ENCODE assay signal across 1 cellular context in genomic region chr17:29642171-29642611, GRCh38.
TF ChIP-seq lines count a peak whose summit lies in the region.

No MANE protein-coding gene starts in this region.

TF ChIP-seq in HEK293, 187 proteins besides CTCF, POLR2A, EP300 and RAD21 (continued from another document and continues in another):
- no peak for TF ChIP-seq ZBTB26 (tag by site-specific recombination; optimal IDR thresholded peaks at IDR 0.05)
- no peak for TF ChIP-seq ZNF404 (tag by site-specific recombination; IDR thresholded peaks at IDR 0.05)
- TF ChIP-seq KLF10 (tag by site-specific recombination; IDR thresholded peaks at IDR 0.05): 0 out of 2 replicates have a peak, but pooled peaks have one; percentile 11
- no peak for TF ChIP-seq ZNF830 (tag by site-specific recombination; IDR thresholded peaks at IDR 0.05; ENCODE audit: low read depth)
- TF ChIP-seq ZNF214 (tag by site-specific recombination; IDR thresholded peaks at IDR 0.05; ENCODE audit: borderline replicate concordance): no peak
- TF ChIP-seq GFI1B (tag by site-specific recombination; IDR thresholded peaks at IDR 0.05): peak; percentile 89
- peak; percentile 56; the same call in 1 of the 2 replicates for TF ChIP-seq KLF7 (tag by site-specific recombination; IDR thresholded peaks at IDR 0.05; ENCODE audit: borderline replicate concordance)
- TF ChIP-seq ZBTB8A (tag by site-specific recombination; IDR thresholded peaks at IDR 0.05): 0 out of 2 replicates have a peak, but pooled peaks have one; percentile 29
- no peak for TF ChIP-seq EGR2 (tag by site-specific recombination; IDR thresholded peaks at IDR 0.05; ENCODE audit: low read depth)
- TF ChIP-seq ZNF366 (tag by site-specific recombination; conservative IDR thresholded peaks at IDR 0.05): 0 out of 2 replicates have a peak, but pooled peaks have one; percentile 26
- TF ChIP-seq ZNF324 (tag by site-specific recombination; IDR thresholded peaks at IDR 0.05): no peak
- no peak for TF ChIP-seq ZNF19 (tag by site-specific recombination; IDR thresholded peaks at IDR 0.05; ENCODE audit: low read depth)
- TF ChIP-seq ZNF610 (tag by site-specific recombination; IDR thresholded peaks at IDR 0.05; ENCODE audit: borderline replicate concordance): no peak
- TF ChIP-seq ZNF148 (tag by site-specific recombination; IDR thresholded peaks at IDR 0.05; ENCODE audit: borderline replicate concordance): no peak
- peak; percentile 76; the same call in 1 of the 2 replicates for TF ChIP-seq ZNF580 (tag by site-specific recombination; IDR thresholded peaks at IDR 0.05)
- no peak for TF ChIP-seq ZNF114 (tag by site-specific recombination; IDR thresholded peaks at IDR 0.05)
- no peak for TF ChIP-seq ATF2 (tag by site-specific recombination; IDR thresholded peaks at IDR 0.05; ENCODE audit: low read depth)
- no peak for TF ChIP-seq ZNF174 (tag by site-specific recombination; IDR thresholded peaks at IDR 0.05)
- TF ChIP-seq ZNF155 (tag by site-specific recombination; IDR thresholded peaks at IDR 0.05): no peak
- peak; percentile 92 for TF ChIP-seq PRDM6 (tag by site-specific recombination; IDR thresholded peaks at IDR 0.05)
- no peak for TF ChIP-seq ZBTB1 (tag by site-specific recombination; IDR thresholded peaks at IDR 0.05)
- no peak for TF ChIP-seq SP2 (tag by site-specific recombination; IDR thresholded peaks at IDR 0.05)
- no peak for TF ChIP-seq ZSCAN16 (tag by site-specific recombination; IDR thresholded peaks at IDR 0.05)
- no peak for TF ChIP-seq YY2 (tag by site-specific recombination; IDR thresholded peaks at IDR 0.05)
- no peak for TF ChIP-seq SCRT2 (tag by site-specific recombination; IDR thresholded peaks at IDR 0.05)
- no peak for TF ChIP-seq ZNF239 (tag by site-specific recombination; IDR thresholded peaks at IDR 0.05)
- peak; percentile 54; the same call in 1 of the 2 replicates for TF ChIP-seq ZFP69B (tag by site-specific recombination; IDR thresholded peaks at IDR 0.05)
- TF ChIP-seq ZBTB11 (tag by site-specific recombination; conservative IDR thresholded peaks at IDR 0.05; ENCODE audit: low read depth): no peak
- no peak for TF ChIP-seq ZNF624 (tag by site-specific recombination; IDR thresholded peaks at IDR 0.05)
- no peak for TF ChIP-seq ZNF518A (tag by site-specific recombination; conservative IDR thresholded peaks at IDR 0.05; ENCODE audit: low read depth)
- no peak for TF ChIP-seq ZNF785 (tag by site-specific recombination; IDR thresholded peaks at IDR 0.05)
- no peak for TF ChIP-seq ZBTB20 (tag by site-specific recombination; IDR thresholded peaks at IDR 0.05)
- TF ChIP-seq ZNF37A (tag by site-specific recombination; IDR thresholded peaks at IDR 0.05): no peak
- TF ChIP-seq ZNF701 (tag by site-specific recombination; IDR thresholded peaks at IDR 0.05): no peak
- no peak for TF ChIP-seq ZNF221 (tag by site-specific recombination; IDR thresholded peaks at IDR 0.05; ENCODE audit: borderline replicate concordance)
- no peak for TF ChIP-seq BCL6B (tag by site-specific recombination; IDR thresholded peaks at IDR 0.05)
- no peak for TF ChIP-seq ZNF266 (tag by site-specific recombination; IDR thresholded peaks at IDR 0.05; ENCODE audit: low read depth)
- no peak for TF ChIP-seq ZBTB48 (tag by site-specific recombination; IDR thresholded peaks at IDR 0.05)
- TF ChIP-seq ZNF146 (tag by site-specific recombination; IDR thresholded peaks at IDR 0.05): no peak
- no peak for TF ChIP-seq ZNF433 (tag by site-specific recombination; IDR thresholded peaks at IDR 0.05; ENCODE audit: low read depth)
- peak; percentile 76; the same call in 1 of the 2 replicates for TF ChIP-seq KLF17 (tag by site-specific recombination; IDR thresholded peaks at IDR 0.05)
- no peak for TF ChIP-seq ZNF548 (tag by site-specific recombination; IDR thresholded peaks at IDR 0.05)
- TF ChIP-seq MYNN (tag by site-specific recombination; IDR thresholded peaks at IDR 0.05; ENCODE audit: borderline replicate concordance): no peak
- TF ChIP-seq GLI2 (tag by site-specific recombination; IDR thresholded peaks at IDR 0.05; ENCODE audit: borderline replicate concordance, low read depth): no peak; the same call in 1 of the 2 replicates
- TF ChIP-seq GLI4 (tag by site-specific recombination; IDR thresholded peaks at IDR 0.05): no peak
- TF ChIP-seq SP3 (tag by site-specific recombination; IDR thresholded peaks at IDR 0.05): no peak
- TF ChIP-seq ZNF670 (tag by site-specific recombination; IDR thresholded peaks at IDR 0.05; ENCODE audit: low read depth): no peak
